13 cellular contexts compared by ENCODE assay signal in the genomic region with DNA sequence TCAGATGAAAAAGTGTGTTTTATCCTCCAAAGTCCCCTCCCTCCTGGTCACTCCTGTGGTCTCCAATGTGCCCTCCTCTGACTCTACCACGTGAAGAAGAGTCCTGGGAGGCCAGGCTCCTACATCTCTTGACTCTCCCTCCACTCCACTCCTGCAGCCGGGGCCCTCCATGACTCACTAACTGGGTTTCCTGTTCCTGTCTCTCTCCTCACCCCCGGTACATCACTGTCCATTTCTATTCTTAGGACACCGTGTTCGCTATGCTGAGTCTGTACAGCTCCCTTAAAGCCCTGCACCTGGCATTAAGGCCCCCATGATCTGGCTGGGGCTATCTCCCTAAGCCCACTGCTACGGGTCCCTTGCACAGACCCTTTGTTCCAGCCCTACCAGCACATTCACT.
DNase-seq lines count a peak whose midpoint lies in the region; ATAC-seq lines count a peak whose summit lies in the region.
"Had no signal": no experiment of that assay in that cellular context is flagged by ENCODE, and none has a peak within 500 bp of the region (broad histone marks: within the 10 kb centered on the region; RNA-seq: fewer than 3 reads in every experiment).

No MANE protein-coding gene starts in this region.

- DNase-seq in activated naive CD4-positive, alpha-beta T cell treated with anti-CD3 and anti-CD28 coated beads, Interleukin-2, amount 50 U/mL, for 72 hours (ENCODE audit: low spot score in 2 of 2) = no peak
- no peak for DNase-seq in activated naive CD4-positive, alpha-beta T cell treated with Interleukin-2 at 50 U/mL for 16 hours
- DNase-seq in RPMI7951 (ENCODE audit: low read depth) (peak; percentile 51), epithelial cell of prostate (ENCODE audit: low read depth, low spot score) (no peak), NCI-H1694 treated with DMSO at 0.1 percent for 48 hours (lab: John Stamatoyannopoulos, UW) (no peak), right cardiac atrium (no peak), NCI-H187 (lab: John Stamatoyannopoulos, UW) (no peak)
- DNase-seq: activated naive CD4-positive, alpha-beta T cell treated with anti-CD3 and anti-CD28 coated beads, Interleukin-2, amount 50 U/mL, for 16 hours; AML-193; cortex of kidney; islet precursor cell; NCI-H446 had no signal

- H3K36me3 Mint-ChIP-seq in activated naive CD4-positive, alpha-beta T cell treated with anti-CD3 and anti-CD28 coated beads, Interleukin-2, amount 50 U/mL, for 72 hours = no peaks in the 10 kb centered on the region

- peak; percentile 34 to 36 for ATAC-seq in activated naive CD4-positive, alpha-beta T cell treated with anti-CD3 and anti-CD28 coated beads, Interleukin-2, amount 50 U/mL, for 72 hours
- no peak for ATAC-seq in right cardiac atrium

- 38% methylated on average over 6 of the region's 6 CpGs for WGBS in thymus
- 61% methylated on average over 6 of the region's 6 CpGs for WGBS in right cardiac atrium

- H3K27ac Mint-ChIP-seq in activated naive CD4-positive, alpha-beta T cell treated with anti-CD3 and anti-CD28 coated beads, Interleukin-2, amount 50 U/mL, for 72 hours = peak overlapping the region in 1 of 2 donors; percentile 69

- H3K4me3 ChIP-seq in thymus (ENCODE audit: low read length) = no peak overlapping the region
- no peak overlapping the region for H3K4me3 ChIP-seq in right cardiac atrium (ENCODE audit: low read length)

- H3K27ac ChIP-seq in epithelial cell of prostate = peak overlapping the region; percentile 36
- peak overlapping the region; percentile 15 for H3K27ac ChIP-seq in thymus (ENCODE audit: low read depth)
- no peak overlapping the region for H3K27ac ChIP-seq in right cardiac atrium (ENCODE audit: low read length)

- no peaks in the 10 kb centered on the region for H3K36me3 ChIP-seq in thymus (ENCODE audit: control insufficient read depth, insufficient read depth)

- no peaks in the 10 kb centered on the region for H3K4me1 ChIP-seq in thymus (ENCODE audit: control insufficient read depth, insufficient read depth, low read length)
- peaks cover 6% of the 10 kb centered on the region for H3K4me1 ChIP-seq in right cardiac atrium (ENCODE audit: control insufficient read depth, insufficient read depth, low read length)

- H3K9me3 ChIP-seq in thymus (ENCODE audit: control insufficient read depth) (no peaks in the 10 kb centered on the region), right cardiac atrium (ENCODE audit: control insufficient read depth, low read length) (no peaks in the 10 kb centered on the region)

- intact Hi-C loops in right cardiac atrium (cut with DNase I) = no loop called here

- no peaks in the 10 kb centered on the region for H3K27me3 ChIP-seq in thymus (ENCODE audit: control insufficient read depth, insufficient read depth)
- H3K27me3 ChIP-seq in right cardiac atrium (ENCODE audit: control insufficient read depth, insufficient read depth) = no peaks in the 10 kb centered on the region

- no peaks in the 10 kb centered on the region for H3K9me3 Mint-ChIP-seq in activated naive CD4-positive, alpha-beta T cell treated with anti-CD3 and anti-CD28 coated beads, Interleukin-2, amount 50 U/mL, for 72 hours

Comparison
In these comparisons a context has a peak if more than half of its experiments do, and no peak if none do; other contexts are left out.
1. ATAC-seq: peak in activated naive CD4-positive, alpha-beta T cell treated with anti-CD3 and anti-CD28 coated beads, Interleukin-2, amount 50 U/mL, for 72 hours (2 of 2); none in right cardiac atrium (0 of 2).